Comparison of ENCODE assay signal across 1 cellular context in genomic region chr7:2038876-2039728, GRCh38.
TF ChIP-seq lines count a peak whose summit lies in the region.

No MANE protein-coding gene starts in this region.

TF ChIP-seq in GM23338, 12 proteins besides CTCF, POLR2A, EP300 and RAD21 (continued from another document):
- TF ChIP-seq, protein P1, sequence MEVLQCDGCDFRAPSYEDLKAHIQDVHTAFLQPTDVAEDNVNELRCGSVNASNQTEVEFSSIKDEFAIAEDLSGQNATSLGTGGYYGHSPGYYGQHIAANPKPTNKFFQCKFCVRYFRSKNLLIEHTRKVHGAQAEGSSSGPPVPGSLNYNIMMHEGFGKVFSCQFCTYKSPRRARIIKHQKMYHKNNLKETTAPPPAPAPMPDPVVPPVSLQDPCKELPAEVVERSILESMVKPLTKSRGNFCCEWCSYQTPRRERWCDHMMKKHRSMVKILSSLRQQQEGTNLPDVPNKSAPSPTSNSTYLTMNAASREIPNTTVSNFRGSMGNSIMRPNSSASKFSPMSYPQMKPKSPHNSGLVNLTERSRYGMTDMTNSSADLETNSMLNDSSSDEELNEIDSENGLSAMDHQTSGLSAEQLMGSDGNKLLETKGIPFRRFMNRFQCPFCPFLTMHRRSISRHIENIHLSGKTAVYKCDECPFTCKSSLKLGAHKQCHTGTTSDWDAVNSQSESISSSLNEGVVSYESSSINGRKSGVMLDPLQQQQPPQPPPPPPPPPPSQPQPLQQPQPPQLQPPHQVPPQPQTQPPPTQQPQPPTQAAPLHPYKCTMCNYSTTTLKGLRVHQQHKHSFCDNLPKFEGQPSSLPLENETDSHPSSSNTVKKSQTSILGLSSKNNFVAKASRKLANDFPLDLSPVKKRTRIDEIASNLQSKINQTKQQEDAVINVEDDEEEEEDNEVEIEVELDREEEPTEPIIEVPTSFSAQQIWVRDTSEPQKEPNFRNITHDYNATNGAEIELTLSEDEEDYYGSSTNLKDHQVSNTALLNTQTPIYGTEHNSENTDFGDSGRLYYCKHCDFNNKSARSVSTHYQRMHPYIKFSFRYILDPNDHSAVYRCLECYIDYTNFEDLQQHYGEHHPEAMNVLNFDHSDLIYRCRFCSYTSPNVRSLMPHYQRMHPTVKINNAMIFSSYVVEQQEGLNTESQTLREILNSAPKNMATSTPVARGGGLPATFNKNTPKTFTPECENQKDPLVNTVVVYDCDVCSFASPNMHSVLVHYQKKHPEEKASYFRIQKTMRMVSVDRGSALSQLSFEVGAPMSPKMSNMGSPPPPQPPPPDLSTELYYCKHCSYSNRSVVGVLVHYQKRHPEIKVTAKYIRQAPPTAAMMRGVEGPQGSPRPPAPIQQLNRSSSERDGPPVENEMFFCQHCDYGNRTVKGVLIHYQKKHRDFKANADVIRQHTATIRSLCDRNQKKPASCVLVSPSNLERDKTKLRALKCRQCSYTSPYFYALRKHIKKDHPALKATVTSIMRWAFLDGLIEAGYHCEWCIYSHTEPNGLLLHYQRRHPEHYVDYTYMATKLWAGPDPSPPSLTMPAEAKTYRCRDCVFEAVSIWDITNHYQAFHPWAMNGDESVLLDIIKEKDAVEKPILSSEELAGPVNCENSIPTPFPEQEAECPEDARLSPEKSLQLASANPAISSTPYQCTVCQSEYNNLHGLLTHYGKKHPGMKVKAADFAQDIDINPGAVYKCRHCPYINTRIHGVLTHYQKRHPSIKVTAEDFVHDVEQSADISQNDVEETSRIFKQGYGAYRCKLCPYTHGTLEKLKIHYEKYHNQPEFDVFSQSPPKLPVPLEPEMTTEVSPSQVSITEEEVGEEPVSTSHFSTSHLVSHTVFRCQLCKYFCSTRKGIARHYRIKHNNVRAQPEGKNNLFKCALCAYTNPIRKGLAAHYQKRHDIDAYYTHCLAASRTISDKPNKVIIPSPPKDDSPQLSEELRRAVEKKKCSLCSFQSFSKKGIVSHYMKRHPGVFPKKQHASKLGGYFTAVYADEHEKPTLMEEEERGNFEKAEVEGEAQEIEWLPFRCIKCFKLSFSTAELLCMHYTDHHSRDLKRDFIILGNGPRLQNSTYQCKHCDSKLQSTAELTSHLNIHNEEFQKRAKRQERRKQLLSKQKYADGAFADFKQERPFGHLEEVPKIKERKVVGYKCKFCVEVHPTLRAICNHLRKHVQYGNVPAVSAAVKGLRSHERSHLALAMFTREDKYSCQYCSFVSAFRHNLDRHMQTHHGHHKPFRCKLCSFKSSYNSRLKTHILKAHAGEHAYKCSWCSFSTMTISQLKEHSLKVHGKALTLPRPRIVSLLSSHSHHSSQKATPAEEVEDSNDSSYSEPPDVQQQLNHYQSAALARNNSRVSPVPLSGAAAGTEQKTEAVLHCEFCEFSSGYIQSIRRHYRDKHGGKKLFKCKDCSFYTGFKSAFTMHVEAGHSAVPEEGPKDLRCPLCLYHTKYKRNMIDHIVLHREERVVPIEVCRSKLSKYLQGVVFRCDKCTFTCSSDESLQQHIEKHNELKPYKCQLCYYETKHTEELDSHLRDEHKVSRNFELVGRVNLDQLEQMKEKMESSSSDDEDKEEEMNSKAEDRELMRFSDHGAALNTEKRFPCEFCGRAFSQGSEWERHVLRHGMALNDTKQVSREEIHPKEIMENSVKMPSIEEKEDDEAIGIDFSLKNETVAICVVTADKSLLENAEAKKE (CRISPR knock-in tag; IDR thresholded peaks at IDR 0.05): no peak
- TF ChIP-seq ZNF331 (CRISPR knock-in tag; IDR thresholded peaks at IDR 0.05; ENCODE audit: low read depth) (no peak), NANOG (IDR thresholded peaks at IDR 0.05; ENCODE audit: borderline replicate concordance) (no peak), REST (IDR thresholded peaks at IDR 0.05; ENCODE audit: unreplicated experiment) (no peak), JUNB (IDR thresholded peaks at IDR 0.05; ENCODE audit: unreplicated experiment) (no peak), CREB1 (CRISPR knock-in tag; IDR thresholded peaks at IDR 0.05; ENCODE audit: low read depth) (no peak), EZH2 (IDR thresholded peaks at IDR 0.05; ENCODE audit: low read depth, unreplicated experiment) (no peak), ETS1 (IDR thresholded peaks at IDR 0.05) (no peak), POLR2AphosphoS5 (IDR thresholded peaks at IDR 0.05; ENCODE audit: low read depth) (no peak), ZNF114 (CRISPR knock-in tag; IDR thresholded peaks at IDR 0.05) (no peak)
